In genomic region chrX:140439455-140439854, GRCh38 we compare ENCODE assay signal across 15 cellular contexts.
A peak's percentile ranks its signal among the peaks of the same experiment; 100 is the strongest.
DNase-seq lines count a peak whose midpoint lies in the region; ATAC-seq and TF ChIP-seq lines count a peak whose summit lies in the region.
"Had no signal": no experiment of that assay in that cellular context is flagged by ENCODE, and none has a peak within 500 bp of the region (broad histone marks: within the 10 kb centered on the region; RNA-seq: fewer than 3 reads in every experiment).

No MANE protein-coding gene starts in this region.

- no peaks in the 10 kb centered on the region for H3K4me1 Mint-ChIP-seq in CD8-positive, alpha-beta memory T cell

- peaks cover 0 to 2% of the 10 kb centered on the region in 2 donors for H3K27me3 Mint-ChIP-seq in CD8-positive, alpha-beta memory T cell

- ATAC-seq in RWPE2 (ENCODE audit: low read depth) (peak; percentile 53; the same call in 2 of the 3 replicates), GM21367 (IDR thresholded peaks at IDR 0.05; ENCODE audit: unreplicated experiment) (no peak)

- peaks cover 0 to 6% (median 0%) of the 10 kb centered on the region in 5 donors for H3K9me3 Mint-ChIP-seq in CD8-positive, alpha-beta memory T cell
- H3K9me3 Mint-ChIP-seq: stimulated activated naive CD8-positive, alpha-beta T cell treated with anti-CD3 and anti-CD28 coated beads, Interleukin-15, Interleukin-2, amounts not matched to agents 100 ng/mL and 50 ng/mL, for 24 hours had no signal

- H3K4me3 ChIP-seq in H7 (ENCODE audit: insufficient read depth, low read depth, low read length), result peak overlapping the region; percentile 36
- no peak overlapping the region for H3K4me3 ChIP-seq in RWPE2 (ENCODE audit: severe bottlenecking)
- peak overlapping the region; percentile 39 for H3K4me3 ChIP-seq in iPS-15b (ENCODE audit: low read depth, low read length)
- no peak overlapping the region for H3K4me3 ChIP-seq in CD8-positive, alpha-beta memory T cell (ENCODE audit: low read length)

- H3K4me1 ChIP-seq in RWPE2 (ENCODE audit: insufficient read depth, poor library complexity, severe bottlenecking), result no peaks in the 10 kb centered on the region
- peaks cover 9% of the 10 kb centered on the region for H3K4me1 ChIP-seq in iPS-15b (ENCODE audit: control insufficient read depth, insufficient read depth, low read length)
- no peaks in the 10 kb centered on the region for H3K4me1 ChIP-seq in CD8-positive, alpha-beta memory T cell (ENCODE audit: insufficient read depth, low read length)
- H3K4me1 ChIP-seq: ascending aorta had no signal

- H3K36me3 ChIP-seq in H7 (replicated peaks; ENCODE audit: control insufficient read depth, insufficient read depth, low read length) (no peaks in the 10 kb centered on the region), RWPE2 (ENCODE audit: low read depth) (no peaks in the 10 kb centered on the region), iPS-15b (ENCODE audit: control insufficient read depth, insufficient read depth, low read length) (no peaks in the 10 kb centered on the region)
- no peaks in the 10 kb centered on the region for H3K36me3 ChIP-seq in CD8-positive, alpha-beta memory T cell (ENCODE audit: insufficient read depth, low read length)
- H3K36me3 ChIP-seq: ascending aorta had no signal

- TF ChIP-seq CTCF in RWPE2 (IDR thresholded peaks at IDR 0.05; ENCODE audit: poor library complexity, severe bottlenecking), result no peak
- TF ChIP-seq CTCF in GM10248 (IDR thresholded peaks at IDR 0.05; ENCODE audit: control extremely low read depth, extremely low read depth, low read depth, missing control alignments), result no peak

- peaks cover 6% of the 10 kb centered on the region for H3K27me3 ChIP-seq in H7 (ENCODE audit: control insufficient read depth, insufficient read depth, low read length)
- H3K27me3 ChIP-seq in RWPE2 (ENCODE audit: insufficient read depth, poor library complexity, severe bottlenecking), result no peaks in the 10 kb centered on the region
- peaks cover 40% of the 10 kb centered on the region for H3K27me3 ChIP-seq in iPS-15b (ENCODE audit: control insufficient read depth, insufficient read depth, low read length)
- H3K27me3 ChIP-seq in CD8-positive, alpha-beta memory T cell (ENCODE audit: insufficient read depth, low read length, poor library complexity, severe bottlenecking), result no peaks in the 10 kb centered on the region
- H3K27me3 ChIP-seq: ascending aorta had no signal

- H3K4me3 Mint-ChIP-seq in CD8-positive, alpha-beta memory T cell, result no peak overlapping the region
- H3K4me3 Mint-ChIP-seq: stimulated activated naive CD8-positive, alpha-beta T cell treated with anti-CD3 and anti-CD28 coated beads, Interleukin-15, Interleukin-2, amounts not matched to agents 100 ng/mL and 50 ng/mL, for 24 hours had no signal

- POLR2A ChIA-PET in GM10248 (lab: Yijun Ruan, JAX), result no interaction called here
- POLR2A ChIA-PET in CD8-positive, alpha-beta memory T cell (lab: Charles Lee), result no interaction called here

- no peak overlapping the region for H3K27ac Mint-ChIP-seq in CD8-positive, alpha-beta memory T cell
- H3K27ac Mint-ChIP-seq: stimulated activated naive CD8-positive, alpha-beta T cell treated with anti-CD3 and anti-CD28 coated beads, Interleukin-15, Interleukin-2, amounts not matched to agents 100 ng/mL and 50 ng/mL, for 24 hours had no signal

- no peak overlapping the region for H3K9ac ChIP-seq in iPS-15b (ENCODE audit: low read depth, low read length)

- CTCF ChIA-PET in GM10248 (lab: Yijun Ruan, JAX), result no interaction called here
- CTCF ChIA-PET in CD8-positive, alpha-beta memory T cell (lab: Charles Lee), result no interaction called here

- H3K36me3 Mint-ChIP-seq in CD8-positive, alpha-beta memory T cell, result no peaks in the 10 kb centered on the region

- peak; percentile 88 for DNase-seq in H7
- no peak for DNase-seq in RWPE2 (ENCODE audit: low spot score)
- DNase-seq in renal cortical epithelial cell (ENCODE audit: low read depth), result peak; percentile 0
- DNase-seq in GM10248 (ENCODE audit: extremely low spot score), result no peak
- no peak for DNase-seq in NCI-H1436 (lab: John Stamatoyannopoulos, UW)
- DNase-seq in CD8-positive, alpha-beta memory T cell, result no peak
- DNase-seq: activated CD8-positive, alpha-beta memory T cell treated with anti-CD3 and anti-CD28 coated beads, Interleukin-2, amount 50 U/mL, for 48 hours; DND-41; midbrain; NCI-H82; T-helper 2 cell had no signal

- H3K27ac ChIP-seq in RWPE2 (ENCODE audit: poor library complexity, severe bottlenecking), result no peak overlapping the region
- no peak overlapping the region for H3K27ac ChIP-seq in CD8-positive, alpha-beta memory T cell (ENCODE audit: low read depth, low read length)
- H3K27ac ChIP-seq: ascending aorta had no signal

- no peaks in the 10 kb centered on the region for H3K9me3 ChIP-seq in RWPE2 (ENCODE audit: severe bottlenecking)
- no peaks in the 10 kb centered on the region for H3K9me3 ChIP-seq in iPS-15b (ENCODE audit: control insufficient read depth, insufficient read depth, low read length)
- H3K9me3 ChIP-seq in CD8-positive, alpha-beta memory T cell (ENCODE audit: low read length), result no peaks in the 10 kb centered on the region
- H3K9me3 ChIP-seq: ascending aorta had no signal

Comparison
In these comparisons a context has a peak if more than half of its experiments do, and no peak if none do; other contexts are left out.
1. DNase-seq: peak in H7 (single experiment) and renal cortical epithelial cell (single experiment); none in RWPE2 (single experiment), GM10248 (single experiment), NCI-H1436 (single experiment) and CD8-positive, alpha-beta memory T cell (0 of 5).
2. H3K4me3 ChIP-seq: peak in H7 (single experiment) and iPS-15b (single experiment); none in RWPE2 (single experiment) and CD8-positive, alpha-beta memory T cell (single experiment).